Comparison of ENCODE assay signal across 1 cellular context in the genomic region with DNA sequence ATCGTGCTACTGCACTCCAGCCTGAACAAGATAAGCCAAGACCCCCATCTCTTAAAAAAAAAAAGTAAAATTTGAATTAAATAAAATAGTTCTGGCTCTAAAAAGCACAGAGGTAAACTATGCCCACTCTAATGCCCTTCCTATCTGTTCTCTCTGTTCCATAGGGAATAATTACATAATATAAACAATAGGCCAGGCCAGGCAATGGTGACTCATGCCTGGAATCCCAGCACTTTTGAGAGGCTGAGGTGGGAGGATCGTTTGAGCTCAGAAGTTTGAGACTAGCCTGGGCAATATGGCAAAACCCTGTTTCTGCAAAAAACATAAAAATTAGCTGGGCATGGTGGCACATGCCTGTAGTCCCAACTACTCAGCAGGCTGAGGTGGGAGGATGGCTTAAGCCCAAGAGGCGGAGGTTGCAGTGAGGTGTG.
TF ChIP-seq lines count a peak whose summit lies in the region.

No MANE protein-coding gene starts in this region.

TF ChIP-seq in HEK293, 187 proteins besides CTCF, POLR2A, EP300 and RAD21 (continued from another document):
- no peak for TF ChIP-seq ZNF26 (tag by site-specific recombination; IDR thresholded peaks at IDR 0.05)
- TF ChIP-seq ZNF561 (tag by site-specific recombination; IDR thresholded peaks at IDR 0.05; ENCODE audit: borderline replicate concordance) = 0 out of 2 replicates have a peak, but pooled peaks have one; percentile 53
- no peak for TF ChIP-seq ZIC2 (tag by site-specific recombination; IDR thresholded peaks at IDR 0.05)
- TF ChIP-seq ZNF670 (tag by site-specific recombination; IDR thresholded peaks at IDR 0.05; ENCODE audit: low read depth) = no peak
